In the genomic region with DNA sequence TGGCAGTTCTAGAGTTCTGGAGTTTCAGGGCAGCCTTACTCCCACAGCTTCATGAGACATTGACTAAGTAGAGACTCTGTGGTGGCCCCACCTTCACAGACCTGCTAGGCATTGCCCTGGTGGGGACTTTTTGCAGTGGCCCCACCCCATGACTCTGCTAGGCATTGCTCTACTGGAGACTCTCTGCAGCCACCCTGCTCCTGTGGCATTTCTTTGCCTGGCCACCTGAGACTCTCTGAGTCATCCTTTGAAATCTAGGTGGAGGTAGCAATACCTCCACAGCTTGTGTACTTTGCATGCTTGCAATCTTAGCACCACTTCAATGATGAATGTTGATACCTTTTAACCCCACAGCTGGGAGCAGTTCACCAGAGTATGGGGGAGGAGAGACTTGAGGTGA, we compare ENCODE assay signal across 26 cellular contexts.
"Had no signal": no experiment of that assay in that cellular context is flagged by ENCODE, and none has a peak within 500 bp of the region (broad histone marks: within the 10 kb centered on the region; RNA-seq: fewer than 3 reads in every experiment).

No MANE protein-coding gene starts in this region.

- H3K36me3 ChIP-seq: breast epithelium had no signal

- H3K4me1 Mint-ChIP-seq: activated CD8-positive, alpha-beta memory T cell treated with anti-CD3 and anti-CD28 coated beads, Interleukin-2, amount 10 ng/mL, durations not matched to agents 7 days and 5 days; activated naive CD4-positive, alpha-beta T cell treated with anti-CD3 and anti-CD28 coated beads, Interleukin-2, amount 50 U/mL, for 24 hours; T-helper 17 cell had no signal

- H3K4me1 ChIP-seq: breast epithelium had no signal

- H3K4me3 ChIP-seq: breast epithelium had no signal

- DNase-seq: activated CD4-positive, alpha-beta T cell treated with anti-CD3 and anti-CD28 coated beads for 48 hours; activated CD4-positive, alpha-beta T cell treated with anti-CD3 and anti-CD28 coated beads, Interleukin-2, amount 50 U/mL, for 4 hours; activated CD4-positive, CD25-positive, alpha-beta regulatory T cell treated with anti-CD3 and anti-CD28 coated beads, Interleukin-2, amount 50 U/mL, for 72 hours; activated CD8-positive, alpha-beta memory T cell treated with anti-CD3 and anti-CD28 coated beads, Interleukin-2, amount 10 ng/mL, durations not matched to agents 7 days and 5 days; activated effector memory CD4-positive, alpha-beta T cell treated with Interleukin-2 at 50 U/mL for 16 hours; activated naive CD4-positive, alpha-beta T cell; activated T-cell treated with anti-CD3 and anti-CD28 coated beads, Interleukin-2, amount 50 U/mL, for 24 hours; aorta; central memory CD4-positive, alpha-beta T cell; NCI-H1048; NCI-H1694; NCI-H2029; NCI-H2107; NCI-H2171 treated with DMSO at 0.1 percent for 48 hours; NCI-H510A treated with DMSO at 0.1 percent for 48 hours; NCI-H69; NK-92 treated with Interleukin-12 subunit alpha and Interleukin-12 subunit beta, amount 100 ng/mL, for 24 hours; OCI-M1; SHP77; T-helper 17 cell; T-helper 9 cell had no signal

- H3K27ac ChIP-seq: breast epithelium had no signal

- H3K27me3 ChIP-seq: breast epithelium had no signal

- H3K27ac Mint-ChIP-seq: activated CD8-positive, alpha-beta memory T cell treated with anti-CD3 and anti-CD28 coated beads, Interleukin-2, amount 10 ng/mL, durations not matched to agents 7 days and 5 days; activated T-cell treated with anti-CD3 and anti-CD28 coated beads, Interleukin-2, amount 50 U/mL, for 24 hours; activated T-helper 1 cell treated with anti-CD3 and anti-CD28 coated beads, Interleukin-12 subunit alpha, Interleukin-12 subunit beta, Interleukin-2, Interleukin-4 antibody, amounts not matched to agents 30 ng/mL and 10 ng/mL and 1 ng/mL, durations not matched to agents 14 hours and 24 hours and 36 hours; T-helper 17 cell; WTC11 had no signal

- H3K9me3 Mint-ChIP-seq: activated T-helper 1 cell treated with anti-CD3 and anti-CD28 coated beads, Interleukin-12 subunit alpha, Interleukin-12 subunit beta, Interleukin-2, Interleukin-4 antibody, amounts not matched to agents 30 ng/mL and 10 ng/mL and 1 ng/mL, durations not matched to agents 14 hours and 24 hours and 36 hours had no signal

- H3K4me3 Mint-ChIP-seq: activated CD8-positive, alpha-beta memory T cell treated with anti-CD3 and anti-CD28 coated beads, Interleukin-2, amount 10 ng/mL, durations not matched to agents 7 days and 5 days; activated naive CD4-positive, alpha-beta T cell treated with anti-CD3 and anti-CD28 coated beads, Interleukin-2, amount 50 U/mL, for 24 hours; activated T-cell treated with anti-CD3 and anti-CD28 coated beads, Interleukin-2, amount 50 U/mL, for 24 hours; activated T-helper 1 cell treated with anti-CD3 and anti-CD28 coated beads, Interleukin-12 subunit alpha, Interleukin-12 subunit beta, Interleukin-2, Interleukin-4 antibody, amounts not matched to agents 30 ng/mL and 10 ng/mL and 1 ng/mL, durations not matched to agents 14 hours and 24 hours and 36 hours; T-helper 17 cell; WTC11 had no signal

- FAIRE-seq: RCC 7860 had no signal

- H3K36me3 Mint-ChIP-seq: activated CD8-positive, alpha-beta memory T cell treated with anti-CD3 and anti-CD28 coated beads, Interleukin-2, amount 10 ng/mL, durations not matched to agents 7 days and 5 days; activated naive CD4-positive, alpha-beta T cell treated with anti-CD3 and anti-CD28 coated beads, Interleukin-2, amount 50 U/mL, for 24 hours had no signal
